ENCODE assay signal across 10 cellular contexts in genomic region chr7:88226886-88227516, GRCh38. TPM values are rescaled to one million over a fixed set of nuclear protein-coding genes. Genes with fewer than 3 reads are reported as not detected.
DNase-seq lines count a peak whose midpoint lies in the region; ATAC-seq and TF ChIP-seq lines count a peak whose summit lies in the region.
"Had no signal": no experiment of that assay in that cellular context is flagged by ENCODE, and none has a peak within 500 bp of the region (broad histone marks: within the 10 kb centered on the region; RNA-seq: fewer than 3 reads in every experiment).

No MANE protein-coding gene starts in this region.

- TF ChIP-seq CTCF in C4-2B (conservative IDR thresholded peaks at IDR 0.05): no peak
- no peak for TF ChIP-seq CTCF in uterus (IDR thresholded peaks at IDR 0.05)

- H3K4me3 ChIP-seq in duodenal mucosa (ENCODE audit: low read depth in 1 of 2, low read length in 2 of 2) (peak overlapping the region; percentile 61 to 78), uterus (no peak overlapping the region)
- no peak overlapping the region for H3K4me3 ChIP-seq in effector memory CD4-positive, alpha-beta T cell (ENCODE audit: insufficient read depth, low read depth, low read length, poor library complexity, severe bottlenecking)

- H3K27me3 ChIP-seq in duodenal mucosa (ENCODE audit: control insufficient read depth in 1 of 2, insufficient read depth in 2 of 2, low read length in 2 of 2) (no peaks in the 10 kb centered on the region), uterus (no peaks in the 10 kb centered on the region)
- H3K27me3 ChIP-seq in effector memory CD4-positive, alpha-beta T cell (replicated peaks; ENCODE audit: control insufficient read depth, insufficient read depth, low read length, poor library complexity, severe bottlenecking): no peaks in the 10 kb centered on the region

- TF ChIP-seq POLR2A in uterus (IDR thresholded peaks at IDR 0.05): no peak

- DNase-seq in NCI-H226 (peak; percentile 94), mucosa of gallbladder (ENCODE audit: low spot score) (peak; percentile 56), NCI-H526 (lab: John Stamatoyannopoulos, UW) (no peak), uterus (no peak)
- DNase-seq in effector memory CD4-positive, alpha-beta T cell: no peak
- DNase-seq: CD4-positive, alpha-beta memory T cell; stimulated activated naive CD4-positive, alpha-beta T cell had no signal

- H3K4me1 ChIP-seq in duodenal mucosa (ENCODE audit: control insufficient read depth in 1 of 2, insufficient read depth in 2 of 2, low read length in 2 of 2) (peaks cover 10% of the 10 kb centered on the region in 2 donors), uterus (no peaks in the 10 kb centered on the region)
- no peaks in the 10 kb centered on the region for H3K4me1 ChIP-seq in effector memory CD4-positive, alpha-beta T cell (ENCODE audit: control insufficient read depth, insufficient read depth, low read length, poor library complexity, severe bottlenecking)

- H3K36me3 ChIP-seq in duodenal mucosa (ENCODE audit: control insufficient read depth in 1 of 2, insufficient read depth in 2 of 2, low read length in 2 of 2) (no peaks in the 10 kb centered on the region), uterus (no peaks in the 10 kb centered on the region)
- no peaks in the 10 kb centered on the region for H3K36me3 ChIP-seq in effector memory CD4-positive, alpha-beta T cell (ENCODE audit: control insufficient read depth, insufficient read depth, low read length)

- intact Hi-C loops in uterus (cut with DNase I; ENCODE audit: low total_unique reads): no loop called here

- H3K27ac ChIP-seq in C4-2B (peak overlapping the region; percentile 22), duodenal mucosa (ENCODE audit: low read depth, low read length) (peak overlapping the region; percentile 52), uterus (no peak overlapping the region)
- H3K27ac ChIP-seq in effector memory CD4-positive, alpha-beta T cell (ENCODE audit: insufficient read depth, low read length, poor library complexity, severe bottlenecking): no peak overlapping the region

- ATAC-seq in GM21825 (IDR thresholded peaks at IDR 0.05; ENCODE audit: unreplicated experiment): no peak

- H3K9ac ChIP-seq in duodenal mucosa (ENCODE audit: low read depth in 1 of 2, low read length in 2 of 2): peak overlapping the region; percentile 60 to 65

- H3K9me3 ChIP-seq in duodenal mucosa (ENCODE audit: control insufficient read depth in 1 of 2, low read length in 2 of 2) (no peaks in the 10 kb centered on the region), uterus (no peaks in the 10 kb centered on the region)
- H3K9me3 ChIP-seq in effector memory CD4-positive, alpha-beta T cell (ENCODE audit: control insufficient read depth, low read length): no peaks in the 10 kb centered on the region

RNA-seq across cellular contexts. Expression of gene SRI, which starts 7.2 kb away (rescaled TPM):
- total RNA-seq in mucosa of gallbladder (77.8 TPM), uterus (10 to 100 TPM; 17.9 to 78.6 (median 44.2) TPM)

Comparison
In these comparisons a context has a peak if more than half of its experiments do, and no peak if none do; other contexts are left out.
1. H3K27ac ChIP-seq: peak in C4-2B (single experiment) and duodenal mucosa (single experiment); none in effector memory CD4-positive, alpha-beta T cell (single experiment) and uterus (0 of 2).
2. DNase-seq: peak in NCI-H226 (single experiment) and mucosa of gallbladder (single experiment); none in NCI-H526 (0 of 2), effector memory CD4-positive, alpha-beta T cell (0 of 3) and uterus (0 of 2).
3. H3K4me3 ChIP-seq: peak in duodenal mucosa (2 of 2); none in effector memory CD4-positive, alpha-beta T cell (single experiment) and uterus (0 of 2).